7 cellular contexts compared by ENCODE assay signal in genomic region chr1:8239039-8239305, GRCh38.
DNase-seq lines count a peak whose midpoint lies in the region; ATAC-seq, FAIRE-seq and TF ChIP-seq lines count a peak whose summit lies in the region.

No MANE protein-coding gene starts in this region.

- 90% methylated on average over 5 of the region's 5 CpGs for WGBS in GM12878 (ENCODE audit: insufficient coverage, insufficient replicate concordance, low lambda C conversion rate, missing lambda C conversion rate)

- no peak overlapping the region for H2AFZ ChIP-seq in GM12878 (ENCODE audit: control insufficient read depth, low read depth, low read length)

- H3K27ac ChIP-seq in GM12878 (ENCODE audit: control insufficient read depth, insufficient read depth) (no peak overlapping the region), tibial artery (no peak overlapping the region)

- peak overlapping the region; percentile 64; the same call in 1 of the 2 replicates for H3K27ac Mint-ChIP-seq in HFFc6

- H3K36me3 Mint-ChIP-seq in HFFc6 (ENCODE audit: low read depth): 0 out of 2 replicates have a peak, but pooled peaks cover 4% of the 10 kb centered on the region

- DNase-seq in HFFc6 (no peak), GM12878 (ENCODE audit: low read depth, low spot score) (no peak), iris pigment epithelial cell (ENCODE audit: low read depth) (peak; percentile 77), tibial artery (peak; percentile 66 to 77)

- no peak for FAIRE-seq in GM12878 (lab: Jason Lieb, UNC)

- TF ChIP-seq RAD21 in GM12878 (IDR thresholded peaks at IDR 0.05; ENCODE audit: insufficient read depth, low read depth, low read length): peak; percentile 7; the same call in 1 of the 2 replicates

- no peak for ATAC-seq in GM12878
- no peak for ATAC-seq in GM21526 (IDR thresholded peaks at IDR 0.05; ENCODE audit: low FRiP score, unreplicated experiment)
- no peak for ATAC-seq in HG03354 (IDR thresholded peaks at IDR 0.05; ENCODE audit: poor library complexity, severe bottlenecking, unreplicated experiment)
- ATAC-seq in GM19397 (IDR thresholded peaks at IDR 0.05; ENCODE audit: unreplicated experiment): no peak

- H3K9me3 ChIP-seq in GM12878 (replicated peaks; ENCODE audit: control insufficient read depth, insufficient read depth, low read length) (no peaks in the 10 kb centered on the region), tibial artery (no peaks in the 10 kb centered on the region)

- in situ Hi-C loops in GM12878 (cut with MboI): no loop called here

- H3K4me2 ChIP-seq in GM12878 (ENCODE audit: control insufficient read depth, insufficient read depth): no peak overlapping the region

- H4K20me1 ChIP-seq in GM12878 (ENCODE audit: control insufficient read depth, insufficient read depth): no peaks in the 10 kb centered on the region

- intact Hi-C loops in GM12878 (cut with micrococcal nuclease; ENCODE audit: unreplicated experiment): loop anchor here (1.0 kb wide), 1 partner anchor 208 kb away; no protein-coding TSS in a partner anchor
- intact Hi-C loops in tibial artery (cut with DNase I; ENCODE audit: low total_unique reads): loop anchor here (10.0 kb wide), 1 partner anchor 204 kb away; no protein-coding TSS in a partner anchor

- H3K9me3 Mint-ChIP-seq in HFFc6: no peaks in the 10 kb centered on the region

- RAD21 ChIA-PET in GM12878 (lab: Charles Lee; ENCODE audit: unreplicated experiment): interaction anchor here (0.7 to 1.8 kb wide), 2 partner anchors 45 to 221 kb away, joined by 4 to 5 read pairs; no protein-coding TSS in a partner anchor

- CTCF ChIA-PET in GM12878 (lab: Yijun Ruan, JAX): interaction anchor here (0.7 to 2.3 kb wide), 2 partner anchors 224 to 256 kb away, joined by 3 to 5 read pairs; no protein-coding TSS in a partner anchor

- TF ChIP-seq CTCF in HFFc6 (IDR thresholded peaks at IDR 0.05) (peak; percentile 65), GM12878 (IDR thresholded peaks at IDR 0.05 in 2 of 3, conservative IDR thresholded peaks at IDR 0.05 in 1 of 3; ENCODE audit: control insufficient read depth in 2 of 3, extremely low read depth in 1 of 3, insufficient read depth in 1 of 3, low read depth in 3 of 3, low read length in 3 of 3) (peak in 1 of 3 experiments; percentile 20; a peak in 2 of 6 replicates), tibial artery (IDR thresholded peaks at IDR 0.05) (peak; percentile 28 to 32)

- H3K4me3 ChIP-seq in GM12878: no peak overlapping the region
- no peak overlapping the region for H3K4me3 ChIP-seq in tibial artery

- TF ChIP-seq EP300 in GM12878 (IDR thresholded peaks at IDR 0.05; ENCODE audit: borderline replicate concordance in 1 of 2, control insufficient read depth in 1 of 2, low read depth in 2 of 2, low read length in 2 of 2): no peak

- POLR2A ChIA-PET in GM12878 (lab: Charles Lee): no interaction called here

- SMC1A ChIA-PET in GM12878 (lab: Charles Lee; ENCODE audit: uncharacterized antibody, unreplicated experiment): interaction anchor here (0.6 kb wide), 1 partner anchor 340 kb away, joined by 3 read pairs; no protein-coding TSS in a partner anchor

- H3K27me3 ChIP-seq in GM12878 (replicated peaks in 1 of 2; ENCODE audit: control insufficient read depth in 2 of 2, insufficient read depth in 2 of 2, low read length in 1 of 2): no peaks in the 10 kb centered on the region; a peak in 1 of 4 replicates
- H3K27me3 ChIP-seq in tibial artery: no peaks in the 10 kb centered on the region

- no peaks in the 10 kb centered on the region for H3K4me1 ChIP-seq in GM12878 (ENCODE audit: control insufficient read depth, insufficient read depth, low read length)
- H3K4me1 ChIP-seq in tibial artery: peaks cover 0 to 13% (median 8%) of the 10 kb centered on the region in 4 donors

- H3K36me3 ChIP-seq in GM12878 (ENCODE audit: control insufficient read depth in 2 of 2, insufficient read depth in 2 of 2, low read length in 1 of 2) (no peaks in the 10 kb centered on the region), tibial artery (no peaks in the 10 kb centered on the region)

- no TSS peak for BruUV-seq in GM12878 (replicated peaks; lab: Mats Ljungman, UMichigan)

- H3K9ac ChIP-seq in GM12878 (ENCODE audit: control insufficient read depth, insufficient read depth, low read length): no peak overlapping the region

- H3K4me3 Mint-ChIP-seq in HFFc6: peak overlapping the region; percentile 80; the same call in 1 of the 2 replicates

- H3K27me3 Mint-ChIP-seq in HFFc6 (ENCODE audit: insufficient read depth): peaks cover 9% of the 10 kb centered on the region

- H3K79me2 ChIP-seq in GM12878 (ENCODE audit: control insufficient read depth, insufficient read depth, low read length): no peaks in the 10 kb centered on the region

- TF ChIP-seq POLR2A in GM12878 (IDR thresholded peaks at IDR 0.05; ENCODE audit: low read depth, low read length): no peak

- H3K4me1 Mint-ChIP-seq in HFFc6 (ENCODE audit: low read depth): peaks cover 31% of the 10 kb centered on the region

TF ChIP-seq in GM12878, 131 proteins besides CTCF, POLR2A, EP300 and RAD21:
- TF ChIP-seq ZBED1 (IDR thresholded peaks at IDR 0.05; ENCODE audit: borderline replicate concordance): no peak
- peak; percentile 40; the same call in 1 of the 2 replicates for TF ChIP-seq ZNF384 (IDR thresholded peaks at IDR 0.05; ENCODE audit: borderline replicate concordance, low read depth, low read length)
- TF ChIP-seq SIN3A (IDR thresholded peaks at IDR 0.05; ENCODE audit: low read depth, low read length): no peak
- TF ChIP-seq SMC3 (IDR thresholded peaks at IDR 0.05; ENCODE audit: borderline replicate concordance, low read length): peak; percentile 32; the same call in 1 of the 2 replicates

Comparison
In these comparisons a context has a peak if more than half of its experiments do, and no peak if none do; other contexts are left out.
1. DNase-seq: peak in iris pigment epithelial cell (single experiment) and tibial artery (2 of 2); none in HFFc6 (single experiment) and GM12878 (single experiment).